8 cellular contexts compared by ENCODE assay signal in the genomic region with DNA sequence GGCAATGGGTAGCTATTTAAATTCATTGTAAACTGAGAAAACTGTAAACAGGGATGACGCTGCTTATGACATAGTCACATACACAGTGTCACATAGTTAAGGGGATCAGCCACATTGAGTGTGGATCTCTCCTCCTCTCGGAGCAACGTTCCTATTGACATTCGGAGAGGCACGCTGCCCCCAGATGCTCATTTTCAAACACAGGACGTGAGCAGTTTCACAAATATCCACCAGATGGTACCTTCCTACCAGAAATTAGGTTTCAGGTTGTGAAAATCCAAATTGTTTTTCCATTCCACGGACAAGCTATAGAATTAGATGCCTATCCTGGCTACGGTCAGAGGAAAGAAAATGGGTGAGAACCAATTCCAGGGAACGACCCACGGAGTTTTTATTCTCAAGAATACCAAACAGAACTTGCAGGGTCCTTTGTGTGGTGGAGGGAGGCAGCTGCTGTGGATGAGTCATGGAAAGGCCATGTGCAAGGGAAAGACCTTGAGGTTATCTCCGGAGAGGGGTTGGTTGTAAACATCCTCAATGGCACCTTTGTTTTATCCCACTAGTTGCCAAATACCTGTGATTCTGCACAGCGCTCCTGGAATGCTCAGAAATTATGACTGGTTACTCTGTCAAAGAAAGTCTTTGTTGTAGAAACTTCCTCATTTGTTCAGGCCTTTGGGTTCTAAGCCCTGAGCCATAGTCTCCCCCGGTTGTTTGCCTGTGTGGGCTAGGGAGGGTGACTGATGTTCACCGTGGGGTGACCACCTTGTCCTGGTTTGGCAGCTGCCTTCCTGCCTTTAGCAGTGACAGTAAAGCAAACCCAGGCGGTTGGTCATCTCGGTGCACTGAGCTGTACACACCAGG.
DNase-seq lines count a peak whose midpoint lies in the region; ATAC-seq, FAIRE-seq and TF ChIP-seq lines count a peak whose summit lies in the region.

No MANE protein-coding gene starts in this region.

- H3K4me1 Mint-ChIP-seq in CD4-positive, alpha-beta T cell (ENCODE audit: low read depth): peaks cover 13% of the 10 kb centered on the region

- no peak overlapping the region for H3K4me3 Mint-ChIP-seq in CD4-positive, alpha-beta T cell

- H3K27ac Mint-ChIP-seq in CD4-positive, alpha-beta T cell: no peak overlapping the region

- CTCF ChIA-PET in CD4-positive, alpha-beta T cell (lab: Charles Lee): no interaction called here

- peak; percentile 65 for DNase-seq in DMS 273 treated with DMSO at 0.1 percent for 48 hours (lab: John Stamatoyannopoulos, UW)
- DNase-seq in MV-4-11 (lab: John Stamatoyannopoulos, UW): peak; percentile 30
- DNase-seq in astrocyte of the hippocampus (ENCODE audit: low read depth, low spot score): peak; percentile 86
- no peak for DNase-seq in lower lobe of right lung
- DNase-seq in HTR-8/SVneo (ENCODE audit: insufficient read length, low spot score): no peak
- no peak for DNase-seq in amniotic stem cell (lab: John Stamatoyannopoulos, UW)
- no peak for DNase-seq in CD4-positive, alpha-beta T cell

- H3K27me3 ChIP-seq in lower lobe of right lung (ENCODE audit: low read depth): no peaks in the 10 kb centered on the region
- no peaks in the 10 kb centered on the region for H3K27me3 ChIP-seq in CD4-positive, alpha-beta T cell (ENCODE audit: control insufficient read depth, insufficient read depth, low read length)

- H3K36me3 ChIP-seq in lower lobe of right lung: peaks cover 7% of the 10 kb centered on the region

- POLR2A ChIA-PET in CD4-positive, alpha-beta T cell (lab: Charles Lee): no interaction called here

- no peaks in the 10 kb centered on the region for H3K27me3 Mint-ChIP-seq in CD4-positive, alpha-beta T cell

- peaks cover 12% of the 10 kb centered on the region for H3K36me3 Mint-ChIP-seq in CD4-positive, alpha-beta T cell (ENCODE audit: low read depth)

- no peak overlapping the region for H3K4me3 ChIP-seq in lower lobe of right lung

- H3K27ac ChIP-seq in lower lobe of right lung: no peak overlapping the region
- H3K27ac ChIP-seq in CD4-positive, alpha-beta T cell (ENCODE audit: low read depth, low read length): no peak overlapping the region

- no peak for ATAC-seq in lower lobe of right lung
- ATAC-seq in HG03045 (IDR thresholded peaks at IDR 0.05; ENCODE audit: unreplicated experiment): no peak
- ATAC-seq in CD4-positive, alpha-beta T cell (ENCODE audit: poor library complexity): no peak

- peaks cover 6% of the 10 kb centered on the region for H3K9me3 ChIP-seq in lower lobe of right lung
- no peaks in the 10 kb centered on the region for H3K9me3 ChIP-seq in CD4-positive, alpha-beta T cell (ENCODE audit: control insufficient read depth, low read length)

- FAIRE-seq in HTR-8/SVneo (lab: Jason Lieb, UNC): no peak

- H3K4me1 ChIP-seq in lower lobe of right lung: no peaks in the 10 kb centered on the region

- intact Hi-C loops in lower lobe of right lung (cut with DNase I): no loop called here
- intact Hi-C loops in CD4-positive, alpha-beta T cell (cut with DNase I, micrococcal nuclease): no loop called here

- TF ChIP-seq CTCF in lower lobe of right lung (IDR thresholded peaks at IDR 0.05): peak; percentile 24
- TF ChIP-seq CTCF in CD4-positive, alpha-beta T cell (IDR thresholded peaks at IDR 0.05): no peak

- H3K9me3 Mint-ChIP-seq in CD4-positive, alpha-beta T cell: no peaks in the 10 kb centered on the region

Comparison
In these comparisons a context has a peak if more than half of its experiments do, and no peak if none do; other contexts are left out.
1. DNase-seq: peak in DMS 273 treated with DMSO at 0.1 percent for 48 hours (single experiment), MV-4-11 (single experiment) and astrocyte of the hippocampus (single experiment); none in lower lobe of right lung (single experiment), HTR-8/SVneo (single experiment), amniotic stem cell (single experiment) and CD4-positive, alpha-beta T cell (0 of 10).